In genomic region chr3:36991923-36992805, GRCh38 we compare ENCODE assay signal across 9 cellular contexts. TPM values are rescaled to one million over a fixed set of nuclear protein-coding genes. Genes with fewer than 3 reads are reported as not detected.
DNase-seq lines count a peak whose midpoint lies in the region; ATAC-seq, FAIRE-seq and TF ChIP-seq lines count a peak whose summit lies in the region.
"Had no signal": no experiment of that assay in that cellular context is flagged by ENCODE, and none has a peak within 500 bp of the region (broad histone marks: within the 10 kb centered on the region; RNA-seq: fewer than 3 reads in every experiment).

No MANE protein-coding gene starts in this region.

- intact Hi-C loops in heart right ventricle (cut with DNase I) (loop anchor here in 3 of 10 donors (1.0 to 10.0 kb wide), 5 partner anchors 23 to 223 kb away; partner anchors contain the start of gene LRRFIP2 (in 1 of the 3)), left ventricle myocardium superior (cut with micrococcal nuclease) (no loop called here), tibial artery (cut with DNase I; ENCODE audit: low total_unique reads) (no loop called here)

- peak in 1 of 8 donors; percentile 1 for ATAC-seq in heart right ventricle
- no peak for ATAC-seq in left ventricle myocardium superior
- no peak for ATAC-seq in GM19328 (IDR thresholded peaks at IDR 0.05; ENCODE audit: unreplicated experiment)

- no peak for FAIRE-seq in astrocyte (lab: Jason Lieb, UNC)

- H3K36me3 ChIP-seq in heart right ventricle: peaks cover 0 to 57% (median 20%) of the 10 kb centered on the region in 9 donors
- peaks cover 19% of the 10 kb centered on the region for H3K36me3 ChIP-seq in astrocyte (ENCODE audit: insufficient read depth, low read length)
- peaks cover 13 to 32% (median 13%) of the 10 kb centered on the region in 3 donors for H3K36me3 ChIP-seq in tibial artery

- WGBS in heart right ventricle, 2 donors: 5 to 12% methylated on average over 24 of the region's 24 CpGs

- H3K27ac ChIP-seq in heart right ventricle: peak overlapping the region; percentile 86 to 99 (median 98)
- peak overlapping the region; percentile 99 for H3K27ac ChIP-seq in astrocyte (ENCODE audit: low read depth, low read length)
- H3K27ac ChIP-seq in layer of hippocampus (ENCODE audit: low read depth, low read length): peak overlapping the region; percentile 100
- H3K27ac ChIP-seq in tibial artery: peak overlapping the region; percentile 90

- peaks cover 50% of the 10 kb centered on the region for H4K20me1 ChIP-seq in astrocyte (ENCODE audit: insufficient read depth, low read length)

- H3K4me2 ChIP-seq in astrocyte (ENCODE audit: low read length): peak overlapping the region; percentile 86

- no peak for DNase-seq in heart right ventricle
- DNase-seq in left ventricle myocardium superior: no peak
- DNase-seq in astrocyte (ENCODE audit: low read depth): peak; percentile 77
- peak in 1 of 2 donors; percentile 30 for DNase-seq in tibial artery
- DNase-seq in GF-D8 (lab: John Stamatoyannopoulos, UW): no peak
- DNase-seq in ureter (ENCODE audit: low spot score): no peak

- no peaks in the 10 kb centered on the region for H3K9me3 Mint-ChIP-seq in astrocyte (ENCODE audit: unreplicated experiment)
- H3K9me3 Mint-ChIP-seq: nephron had no signal

- no peaks in the 10 kb centered on the region for H3K27me3 Mint-ChIP-seq in astrocyte (ENCODE audit: low read depth, unreplicated experiment)

- peaks cover 16% of the 10 kb centered on the region for H3K4me1 Mint-ChIP-seq in astrocyte (ENCODE audit: low read depth, unreplicated experiment)

- peaks cover 73% of the 10 kb centered on the region for H3K79me2 ChIP-seq in astrocyte (ENCODE audit: insufficient read depth, low read length)

- TF ChIP-seq CTCF in heart right ventricle (IDR thresholded peaks at IDR 0.05) (no peak), astrocyte (IDR thresholded peaks at IDR 0.05; ENCODE audit: insufficient read depth, low read depth, low read length) (no peak), tibial artery (IDR thresholded peaks at IDR 0.05) (no peak)

- no peaks in the 10 kb centered on the region for H3K27me3 ChIP-seq in heart right ventricle
- no peaks in the 10 kb centered on the region for H3K27me3 ChIP-seq in astrocyte (ENCODE audit: insufficient read depth, low read length)
- no peaks in the 10 kb centered on the region for H3K27me3 ChIP-seq in layer of hippocampus (ENCODE audit: control insufficient read depth, insufficient read depth, low read length)
- H3K27me3 ChIP-seq in tibial artery: no peaks in the 10 kb centered on the region

- H2AFZ ChIP-seq in astrocyte (ENCODE audit: low read depth, low read length): peak overlapping the region; percentile 86

- H3K9me3 ChIP-seq in heart right ventricle (no peaks in the 10 kb centered on the region), astrocyte (ENCODE audit: insufficient read depth, low read depth, low read length) (no peaks in the 10 kb centered on the region), tibial artery (no peaks in the 10 kb centered on the region)

- peaks cover 9% of the 10 kb centered on the region for H3K36me3 Mint-ChIP-seq in astrocyte (ENCODE audit: low read depth, unreplicated experiment)

- peak overlapping the region; percentile 93 for H3K9ac ChIP-seq in astrocyte (ENCODE audit: low read length)

- H3K4me3 ChIP-seq in heart right ventricle (peak overlapping the region; percentile 55 to 87 (median 72)), astrocyte (ENCODE audit: insufficient read depth, low read depth, low read length) (peak overlapping the region; percentile 89), tibial artery (peak overlapping the region; percentile 61 to 79)

- H3K4me3 Mint-ChIP-seq in astrocyte (ENCODE audit: unreplicated experiment): no peak overlapping the region
- H3K4me3 Mint-ChIP-seq: nephron had no signal

- H3K4me1 ChIP-seq in heart right ventricle: peaks cover 2 to 76% (median 60%) of the 10 kb centered on the region in 9 donors
- peaks cover 21% of the 10 kb centered on the region for H3K4me1 ChIP-seq in astrocyte (ENCODE audit: insufficient read depth, low read length)
- H3K4me1 ChIP-seq in tibial artery: peaks cover 0 to 57% (median 46%) of the 10 kb centered on the region in 4 donors

- no peak overlapping the region for H3K27ac Mint-ChIP-seq in astrocyte (ENCODE audit: unreplicated experiment)
- H3K27ac Mint-ChIP-seq: nephron had no signal

RNA-seq across cellular contexts. Expression of gene EPM2AIP1, which starts 0.8 kb away (rescaled TPM):
- total RNA-seq in heart right ventricle (10 to 100 TPM; 21.0 to 36.3 (median 28.3) TPM), left ventricle myocardium superior (19.1 TPM), astrocyte (16.5 and 17.4 TPM in 2 replicates), ureter (35.4 TPM)
- 10 to 100 TPM in 1 of 2 donors, 1 to 10 TPM in 1; 6.1 to 13.6 TPM for polyA plus RNA-seq in heart right ventricle

RNA-seq across cellular contexts. Expression of gene MLH1, which starts 1.2 kb away (rescaled TPM):
- total RNA-seq in heart right ventricle: 10 to 100 TPM; 48.8 to 61.7 (median 52.5) TPM
- 10 to 100 TPM; 26.0 to 29.5 TPM for polyA plus RNA-seq in heart right ventricle
- 38.8 TPM for total RNA-seq in left ventricle myocardium superior
- 32.0 and 34.0 TPM in 2 replicates for total RNA-seq in astrocyte
- total RNA-seq in ureter: 42.7 TPM

RNA-seq across cellular contexts. Expression of gene TRANK1, which starts 47.3 kb away (rescaled TPM):
- total RNA-seq in heart right ventricle: 10 to 100 TPM in 1 of 10 donors, 1 to 10 TPM in 9; 2.5 to 20.8 (median 5.3) TPM
- 1 to 10 TPM; 1.3 to 3.6 TPM for polyA plus RNA-seq in heart right ventricle
- 6.6 TPM for total RNA-seq in left ventricle myocardium superior
- 5.6 and 5.8 TPM in 2 replicates for total RNA-seq in astrocyte
- 29.2 TPM for total RNA-seq in ureter
